In genomic region chr12:14952295-14952995, GRCh38 we compare ENCODE assay signal across 8 cellular contexts. TPM values are rescaled to one million over a fixed set of nuclear protein-coding genes. Genes with fewer than 3 reads are reported as not detected.
DNase-seq lines count a peak whose midpoint lies in the region; ATAC-seq, FAIRE-seq and TF ChIP-seq lines count a peak whose summit lies in the region.

No MANE protein-coding gene starts in this region.

- DNase-seq in AML-193 (lab: John Stamatoyannopoulos, UW) (peak; percentile 78 to 86), PC-3 (peak; percentile 90), midbrain (lab: John Stamatoyannopoulos, UW) (peak; percentile 30), NCI-H128 (lab: John Stamatoyannopoulos, UW; ENCODE audit: unreplicated experiment) (no peak), UCSD-AML1 (lab: John Stamatoyannopoulos, UW; ENCODE audit: unreplicated experiment) (no peak)

- peak overlapping the region; percentile 67 for H3K4me2 ChIP-seq in PC-3 (ENCODE audit: low read length)

- no peaks in the 10 kb centered on the region for H4K20me1 ChIP-seq in PC-3 (ENCODE audit: low read length)

- no peaks in the 10 kb centered on the region for H3K36me3 ChIP-seq in PC-3 (ENCODE audit: low read depth, low read length)

- no peak overlapping the region; the same call in 1 of the 2 replicates for H3K9ac ChIP-seq in PC-3 (ENCODE audit: low read length)

- H3K9me2 ChIP-seq in PC-3 (replicated peaks; ENCODE audit: low read length), result no peaks in the 10 kb centered on the region

- intact Hi-C loops in PC-3 (cut with micrococcal nuclease), result no loop called here

- CTCF ChIA-PET in PC-3 (lab: Charles Lee), result no interaction called here

- H3K79me2 ChIP-seq in PC-3 (ENCODE audit: low read length), result no peaks in the 10 kb centered on the region

- H3F3A ChIP-seq in PC-3 (ENCODE audit: low read length, unreplicated experiment), result no peaks in the 10 kb centered on the region

- peak overlapping the region; percentile 52 for H2AFZ ChIP-seq in PC-3 (ENCODE audit: low read length)

- POLR2A ChIA-PET in PC-3 (lab: Charles Lee; ENCODE audit: unreplicated experiment), result no interaction called here

- peak overlapping the region; percentile 71 for H3K27ac ChIP-seq in PC-3 (ENCODE audit: low read length)

- BruUV-seq in PC-3 (replicated peaks; lab: Mats Ljungman, UMichigan), result no TSS peak

- H3K4me3 ChIP-seq in PC-3 (ENCODE audit: low read length), result 0 out of 2 replicates have a peak overlapping the region, but pooled peaks have one; percentile 14

- no peak for TF ChIP-seq CTCF in PC-3 (conservative IDR thresholded peaks at IDR 0.05; ENCODE audit: low read depth, low read length)

- H3K4me1 ChIP-seq in PC-3 (ENCODE audit: insufficient read depth, low read length), result peaks cover 52% of the 10 kb centered on the region

- peak; percentile 51 for FAIRE-seq in colon (lab: Jason Lieb, UNC)

- no peaks in the 10 kb centered on the region for H3K27me3 ChIP-seq in PC-3 (ENCODE audit: low read length)

- ATAC-seq in GM18520 (IDR thresholded peaks at IDR 0.05; ENCODE audit: unreplicated experiment) (peak; percentile 49), HG03045 (IDR thresholded peaks at IDR 0.05; ENCODE audit: unreplicated experiment) (peak; percentile 58), PC-3 (peak; percentile 96)

- H3K9me3 ChIP-seq in PC-3 (ENCODE audit: low read length), result no peaks in the 10 kb centered on the region

RNA-seq across cellular contexts. Expression of gene ARHGDIB, which starts 9.0 kb away (rescaled TPM):
- 10.4 and 12.4 TPM in 2 replicates for total RNA-seq in PC-3 (2014; rRNA removed)

RNA-seq across cellular contexts. Expression of gene ERP27, which starts 14.1 kb away (rescaled TPM):
- total RNA-seq in PC-3 (2014; rRNA removed), result not detected in 2 replicates

RNA-seq across cellular contexts. Expression of gene PDE6H, which starts 20.4 kb away (rescaled TPM):
- not detected in 2 replicates for total RNA-seq in PC-3 (2014; rRNA removed)

Comparison
In these comparisons a context has a peak if more than half of its experiments do, and no peak if none do; other contexts are left out.
1. DNase-seq: peak in AML-193 (2 of 2), PC-3 (single experiment) and midbrain (single experiment); none in NCI-H128 (single experiment) and UCSD-AML1 (single experiment).
2. Peak in every context shown above with its lines, with median percentiles within 50 percentile points of each other: ATAC-seq.